ENCODE assay signal across 10 cellular contexts in genomic region chr12:55828357-55828756, GRCh38. TPM values are rescaled to one million over a fixed set of nuclear protein-coding genes. Genes with fewer than 3 reads are reported as not detected.
DNase-seq lines count a peak whose midpoint lies in the region; ATAC-seq and TF ChIP-seq lines count a peak whose summit lies in the region.
"Had no signal": no experiment of that assay in that cellular context is flagged by ENCODE, and none has a peak within 500 bp of the region (broad histone marks: within the 10 kb centered on the region; RNA-seq: fewer than 3 reads in every experiment).

No MANE protein-coding gene starts in this region.

- peaks cover 60% of the 10 kb centered on the region for H3K79me2 ChIP-seq in hepatocyte

- peak overlapping the region; percentile 99 for H3K4me3 Mint-ChIP-seq in T-helper 1 cell treated with Interleukin-12 subunit alpha and Interleukin-12 subunit beta and Interleukin-4 antibody, amounts not matched to agents 30 μg/mL and 1 μg/mL, for 36 hours
- H3K4me3 Mint-ChIP-seq in activated CD4-positive, alpha-beta memory T cell treated with anti-CD3 and anti-CD28 coated beads, Interleukin-2, amount 10 ng/mL, durations not matched to agents 7 days and 5 days = peak overlapping the region; percentile 99
- H3K4me3 Mint-ChIP-seq in stimulated activated naive B cell treated with anti-CD40 and anti-IgM and Interleukin-4, amounts not matched to agents 10 μg/mL and 1 μg/mL and 100 μg/mL, for 72 hours = peak overlapping the region; percentile 99 to 100

- no peaks in the 10 kb centered on the region for H3K27me3 Mint-ChIP-seq in T-helper 1 cell treated with Interleukin-12 subunit alpha and Interleukin-12 subunit beta and Interleukin-4 antibody, amounts not matched to agents 30 μg/mL and 1 μg/mL, for 36 hours (ENCODE audit: low read depth)
- no peaks in the 10 kb centered on the region for H3K27me3 Mint-ChIP-seq in activated CD4-positive, alpha-beta memory T cell treated with anti-CD3 and anti-CD28 coated beads, Interleukin-2, amount 10 ng/mL, durations not matched to agents 7 days and 5 days
- no peaks in the 10 kb centered on the region for H3K27me3 Mint-ChIP-seq in stimulated activated naive B cell treated with anti-CD40 and anti-IgM and Interleukin-4, amounts not matched to agents 10 μg/mL and 1 μg/mL and 100 μg/mL, for 72 hours

- peak overlapping the region; percentile 76 for H3K4me2 ChIP-seq in hepatocyte

- POLR2A ChIA-PET in activated CD4-positive, alpha-beta memory T cell treated with anti-CD3 and anti-CD28 coated beads, Interleukin-2, amount 10 ng/mL, durations not matched to agents 7 days and 5 days (lab: Charles Lee) = interaction anchor here (1.0 to 6.1 kb wide), 9 partner anchors 10 to 146 kb away, joined by 3 to 105 read pairs (median 10); partner anchors contain the start of genes ORMDL2, PYM1, RAB5B and SARNP

- no peaks in the 10 kb centered on the region for H3K9me3 Mint-ChIP-seq in T-helper 1 cell treated with Interleukin-12 subunit alpha and Interleukin-12 subunit beta and Interleukin-4 antibody, amounts not matched to agents 30 μg/mL and 1 μg/mL, for 36 hours
- no peaks in the 10 kb centered on the region for H3K9me3 Mint-ChIP-seq in activated CD4-positive, alpha-beta memory T cell treated with anti-CD3 and anti-CD28 coated beads, Interleukin-2, amount 10 ng/mL, durations not matched to agents 7 days and 5 days
- no peaks in the 10 kb centered on the region for H3K9me3 Mint-ChIP-seq in stimulated activated naive B cell treated with anti-CD40 and anti-IgM and Interleukin-4, amounts not matched to agents 10 μg/mL and 1 μg/mL and 100 μg/mL, for 72 hours

- no peak overlapping the region for H2AFZ ChIP-seq in hepatocyte

- no peaks in the 10 kb centered on the region for H3K27me3 ChIP-seq in hepatocyte

- CTCF ChIA-PET in activated CD4-positive, alpha-beta memory T cell treated with anti-CD3 and anti-CD28 coated beads, Interleukin-2, amount 10 ng/mL, durations not matched to agents 7 days and 5 days (lab: Charles Lee) = interaction anchor here (1.4 to 2.8 kb wide), 3 partner anchors 10 to 105 kb away, joined by 3 to 36 read pairs (median 22); partner anchors contain the start of genes ORMDL2, PYM1 and SARNP

- peak overlapping the region; percentile 65 for H3K27ac Mint-ChIP-seq in T-helper 1 cell treated with Interleukin-12 subunit alpha and Interleukin-12 subunit beta and Interleukin-4 antibody, amounts not matched to agents 30 μg/mL and 1 μg/mL, for 36 hours
- H3K27ac Mint-ChIP-seq in activated CD4-positive, alpha-beta memory T cell treated with anti-CD3 and anti-CD28 coated beads, Interleukin-2, amount 10 ng/mL, durations not matched to agents 7 days and 5 days = peak overlapping the region; percentile 94
- H3K27ac Mint-ChIP-seq in stimulated activated naive B cell treated with anti-CD40 and anti-IgM and Interleukin-4, amounts not matched to agents 10 μg/mL and 1 μg/mL and 100 μg/mL, for 72 hours = peak overlapping the region; percentile 96

- no peaks in the 10 kb centered on the region for H3K9me2 ChIP-seq in hepatocyte (replicated peaks; ENCODE audit: insufficient read depth)

- H3K36me3 Mint-ChIP-seq in T-helper 1 cell treated with Interleukin-12 subunit alpha and Interleukin-12 subunit beta and Interleukin-4 antibody, amounts not matched to agents 30 μg/mL and 1 μg/mL, for 36 hours (ENCODE audit: low read depth) = peaks cover 23% of the 10 kb centered on the region
- H3K36me3 Mint-ChIP-seq in activated CD4-positive, alpha-beta memory T cell treated with anti-CD3 and anti-CD28 coated beads, Interleukin-2, amount 10 ng/mL, durations not matched to agents 7 days and 5 days (ENCODE audit: low read depth) = peaks cover 31% of the 10 kb centered on the region
- H3K36me3 Mint-ChIP-seq in stimulated activated naive B cell treated with anti-CD40 and anti-IgM and Interleukin-4, amounts not matched to agents 10 μg/mL and 1 μg/mL and 100 μg/mL, for 72 hours = peaks cover 25 to 40% of the 10 kb centered on the region in 2 donors

- DNase-seq in T-helper 1 cell (no peak), hepatocyte (ENCODE audit: low spot score) (no peak), NCI-H82 treated with DMSO at 0.1 percent for 48 hours (lab: John Stamatoyannopoulos, UW; ENCODE audit: unreplicated experiment) (no peak), DMS79 (lab: John Stamatoyannopoulos, UW) (no peak)
- no peak for DNase-seq in activated CD4-positive, alpha-beta memory T cell treated with anti-CD3 and anti-CD28 coated beads, Interleukin-2, amount 10 ng/mL, durations not matched to agents 7 days and 5 days
- DNase-seq in stimulated activated naive B cell treated with anti-CD40 and anti-IgM and Interleukin-4, amounts not matched to agents 10 μg/mL and 1 μg/mL and 100 μg/mL, for 72 hours = no peak
- DNase-seq in central memory CD4-positive, alpha-beta T cell = no peak
- DNase-seq: ACHN; effector CD4-positive, alpha-beta T cell had no signal

- peak overlapping the region; percentile 53 for H3K4me3 ChIP-seq in hepatocyte

- TF ChIP-seq CTCF in hepatocyte (IDR thresholded peaks at IDR 0.05; ENCODE audit: poor library complexity) = no peak

- 92% methylated on average over 5 of the region's 5 CpGs for WGBS in hepatocyte (ENCODE audit: low lambda C conversion rate, missing lambda C conversion rate)

- no peaks in the 10 kb centered on the region for H3K9me3 ChIP-seq in hepatocyte (ENCODE audit: low read depth)

- H4K20me1 ChIP-seq in hepatocyte (ENCODE audit: insufficient read depth, poor library complexity, severe bottlenecking) = no peaks in the 10 kb centered on the region

- H3K36me3 ChIP-seq in hepatocyte (replicated peaks; ENCODE audit: insufficient read depth, low read depth) = no peaks in the 10 kb centered on the region

- peaks cover 21% of the 10 kb centered on the region for H3K4me1 ChIP-seq in hepatocyte (ENCODE audit: insufficient read depth)

- no peak for ATAC-seq in stimulated activated naive B cell treated with anti-CD40 and anti-IgM and Interleukin-4, amounts not matched to agents 10 μg/mL and 1 μg/mL and 100 μg/mL, for 72 hours (replicated peaks)

- H3K4me1 Mint-ChIP-seq in T-helper 1 cell treated with Interleukin-12 subunit alpha and Interleukin-12 subunit beta and Interleukin-4 antibody, amounts not matched to agents 30 μg/mL and 1 μg/mL, for 36 hours (ENCODE audit: low read depth) = peaks cover 41% of the 10 kb centered on the region
- peaks cover 67% of the 10 kb centered on the region for H3K4me1 Mint-ChIP-seq in activated CD4-positive, alpha-beta memory T cell treated with anti-CD3 and anti-CD28 coated beads, Interleukin-2, amount 10 ng/mL, durations not matched to agents 7 days and 5 days
- peaks cover 34 to 71% of the 10 kb centered on the region in 2 donors for H3K4me1 Mint-ChIP-seq in stimulated activated naive B cell treated with anti-CD40 and anti-IgM and Interleukin-4, amounts not matched to agents 10 μg/mL and 1 μg/mL and 100 μg/mL, for 72 hours

- H3K27ac ChIP-seq in hepatocyte = peak overlapping the region; percentile 79

RNA-seq across cellular contexts. Expression of gene DNAJC14, which starts 1.0 kb away (rescaled TPM):
- 10 to 100 TPM; 32.3 to 32.5 TPM for total RNA-seq in activated CD4-positive, alpha-beta memory T cell treated with anti-CD3 and anti-CD28 coated beads, Interleukin-2, amount 10 ng/mL, durations not matched to agents 7 days and 5 days
- total RNA-seq in hepatocyte = 29.4 and 43.4 TPM in 2 replicates
- polyA plus RNA-seq in hepatocyte = 24.5 and 26.5 TPM in 2 replicates

RNA-seq across cellular contexts. Expression of gene ORMDL2, which starts 10.5 kb away (rescaled TPM):
- 10 to 100 TPM; 56.3 to 60.2 TPM for total RNA-seq in activated CD4-positive, alpha-beta memory T cell treated with anti-CD3 and anti-CD28 coated beads, Interleukin-2, amount 10 ng/mL, durations not matched to agents 7 days and 5 days
- total RNA-seq in hepatocyte = 28.6 and 34.2 TPM in 2 replicates
- polyA plus RNA-seq in hepatocyte = 93.0 and 106 TPM in 2 replicates

RNA-seq across cellular contexts. Expression of gene SARNP, which starts 10.8 kb away (rescaled TPM):
- total RNA-seq in activated CD4-positive, alpha-beta memory T cell treated with anti-CD3 and anti-CD28 coated beads, Interleukin-2, amount 10 ng/mL, durations not matched to agents 7 days and 5 days = 10 to 100 TPM; 88.3 to 88.6 TPM
- 84.2 and 118 TPM in 2 replicates for total RNA-seq in hepatocyte
- polyA plus RNA-seq in hepatocyte = 103 and 117 TPM in 2 replicates

RNA-seq across cellular contexts. Expression of gene MMP19, which starts 14.4 kb away (rescaled TPM):
- not detected for total RNA-seq in activated CD4-positive, alpha-beta memory T cell treated with anti-CD3 and anti-CD28 coated beads, Interleukin-2, amount 10 ng/mL, durations not matched to agents 7 days and 5 days
- 6.1 and 6.4 TPM in 2 replicates for total RNA-seq in hepatocyte
- polyA plus RNA-seq in hepatocyte = 10.8 and 16.4 TPM in 2 replicates
